12 cellular contexts compared by ENCODE assay signal in genomic region chr2:38652431-38653273, GRCh38. TPM values are rescaled to one million over a fixed set of nuclear protein-coding genes. Genes with fewer than 3 reads are reported as not detected.
DNase-seq lines count a peak whose midpoint lies in the region; ATAC-seq, FAIRE-seq and TF ChIP-seq lines count a peak whose summit lies in the region.
"Had no signal": no experiment of that assay in that cellular context is flagged by ENCODE, and none has a peak within 500 bp of the region (broad histone marks: within the 10 kb centered on the region; RNA-seq: fewer than 3 reads in every experiment).

No MANE protein-coding gene starts in this region.

- H2AFZ ChIP-seq in GM12878 (ENCODE audit: control insufficient read depth, low read depth, low read length): no peak overlapping the region

- POLR2A ChIA-PET in GM12878 (lab: Charles Lee): interaction anchor here (0.6 to 2.7 kb wide), 11 partner anchors 12 to 468 kb away, joined by 3 to 20 read pairs (median 6); partner anchors contain the start of genes GALM, SOS1 and SRSF7

- no peaks in the 10 kb centered on the region for H3K9me3 ChIP-seq in GM12878 (replicated peaks; ENCODE audit: control insufficient read depth, insufficient read depth, low read length)

- WGBS in GM12878 (ENCODE audit: insufficient coverage, insufficient replicate concordance, low lambda C conversion rate, missing lambda C conversion rate): 40% methylated on average over 5 of the region's 6 CpGs

- H3K4me1 Mint-ChIP-seq in stimulated activated naive CD8-positive, alpha-beta T cell treated with anti-CD3 and anti-CD28 coated beads, Interleukin-15, Interleukin-2, amounts not matched to agents 100 ng/mL and 50 ng/mL, for 24 hours (ENCODE audit: low read depth): peaks cover 66% of the 10 kb centered on the region

- no peak for ATAC-seq in stimulated activated naive CD8-positive, alpha-beta T cell treated with anti-CD3 and anti-CD28 coated beads, Interleukin-15, Interleukin-2, amounts not matched to agents 100 U/mL and 50 U/mL, for 24 hours
- ATAC-seq in GM12878 (peak; percentile 18; the same call in 2 of the 3 replicates), HG03520 (IDR thresholded peaks at IDR 0.05; ENCODE audit: unreplicated experiment) (no peak)
- ATAC-seq: foreskin keratinocyte had no signal

- no peak for FAIRE-seq in GM12878 (lab: Jason Lieb, UNC)
- FAIRE-seq: colon had no signal

- no peaks in the 10 kb centered on the region for H4K20me1 ChIP-seq in GM12878 (ENCODE audit: control insufficient read depth, insufficient read depth)

- CTCF ChIA-PET in GM12878 (lab: Yijun Ruan, JAX): interaction anchor here (0.8 to 1.8 kb wide), 11 partner anchors 13 to 71 kb away, joined by 3 to 7 read pairs (median 3); partner anchors contain the start of gene GALM

- H3K27me3 ChIP-seq in GM12878 (replicated peaks in 1 of 2; ENCODE audit: control insufficient read depth in 2 of 2, insufficient read depth in 2 of 2, low read length in 1 of 2) (no peaks in the 10 kb centered on the region), dorsolateral prefrontal cortex (no peaks in the 10 kb centered on the region)

- H3K4me3 ChIP-seq in GM12878 (no peak overlapping the region), dorsolateral prefrontal cortex (no peak overlapping the region)

- H3K36me3 Mint-ChIP-seq in stimulated activated naive CD8-positive, alpha-beta T cell treated with anti-CD3 and anti-CD28 coated beads, Interleukin-15, Interleukin-2, amounts not matched to agents 100 ng/mL and 50 ng/mL, for 24 hours (ENCODE audit: low read depth): no peaks in the 10 kb centered on the region

- no peaks in the 10 kb centered on the region for H3K36me3 ChIP-seq in GM12878 (ENCODE audit: control insufficient read depth in 2 of 2, insufficient read depth in 2 of 2, low read length in 1 of 2)

- no peaks in the 10 kb centered on the region for H3K9me3 Mint-ChIP-seq in stimulated activated naive CD8-positive, alpha-beta T cell treated with anti-CD3 and anti-CD28 coated beads, Interleukin-15, Interleukin-2, amounts not matched to agents 100 ng/mL and 50 ng/mL, for 24 hours

- H3K27me3 Mint-ChIP-seq in stimulated activated naive CD8-positive, alpha-beta T cell treated with anti-CD3 and anti-CD28 coated beads, Interleukin-15, Interleukin-2, amounts not matched to agents 100 ng/mL and 50 ng/mL, for 24 hours: no peaks in the 10 kb centered on the region

- in situ Hi-C loops in GM12878 (cut with MboI): no loop called here

- no peak overlapping the region for H3K9ac ChIP-seq in GM12878 (ENCODE audit: control insufficient read depth, insufficient read depth, low read length)

- no peak for TF ChIP-seq POLR2A in GM12878 (IDR thresholded peaks at IDR 0.05; ENCODE audit: low read depth, low read length)

- no peak overlapping the region for H3K27ac ChIP-seq in GM12878 (ENCODE audit: control insufficient read depth, insufficient read depth)
- no peak overlapping the region for H3K27ac ChIP-seq in dorsolateral prefrontal cortex
- H3K27ac ChIP-seq: foreskin keratinocyte had no signal

- no peak for DNase-seq in stimulated activated naive CD8-positive, alpha-beta T cell treated with anti-CD3 and anti-CD28 coated beads, Interleukin-15, Interleukin-2, amounts not matched to agents 100 U/mL and 50 U/mL, for 24 hours
- DNase-seq in NOMO-1 treated with DMSO at 0.1 percent for 48 hours (lab: John Stamatoyannopoulos, UW; ENCODE audit: unreplicated experiment): peak; percentile 73
- no peak for DNase-seq in GM12878 (ENCODE audit: low read depth, low spot score)
- no peak for DNase-seq in NCI-H69 (lab: John Stamatoyannopoulos, UW)
- no peak for DNase-seq in dorsolateral prefrontal cortex
- DNase-seq in cerebellum (ENCODE audit: low spot score): no peak
- DNase-seq: COR-L47, NCI-H2107 had no signal

- SMC1A ChIA-PET in GM12878 (lab: Charles Lee; ENCODE audit: uncharacterized antibody, unreplicated experiment): interaction anchor here (0.9 to 2.8 kb wide), 16 partner anchors 9 to 71 kb away, joined by 3 to 17 read pairs (median 4); partner anchors contain the start of genes GALM and HNRNPLL

- RAD21 ChIA-PET in GM12878 (lab: Charles Lee; ENCODE audit: unreplicated experiment): interaction anchor here (0.6 to 2.8 kb wide), 13 partner anchors 10 to 71 kb away, joined by 3 to 20 read pairs (median 5); partner anchors contain the start of gene GALM

- H3K4me2 ChIP-seq in GM12878 (ENCODE audit: control insufficient read depth, insufficient read depth): peak overlapping the region; percentile 31

- peak overlapping the region; percentile 63 for H3K4me3 Mint-ChIP-seq in stimulated activated naive CD8-positive, alpha-beta T cell treated with anti-CD3 and anti-CD28 coated beads, Interleukin-15, Interleukin-2, amounts not matched to agents 100 ng/mL and 50 ng/mL, for 24 hours

- peak overlapping the region; percentile 84 for H3K27ac Mint-ChIP-seq in stimulated activated naive CD8-positive, alpha-beta T cell treated with anti-CD3 and anti-CD28 coated beads, Interleukin-15, Interleukin-2, amounts not matched to agents 100 ng/mL and 50 ng/mL, for 24 hours

- no peak for TF ChIP-seq CTCF in GM12878 (IDR thresholded peaks at IDR 0.05 in 2 of 3, conservative IDR thresholded peaks at IDR 0.05 in 1 of 3; ENCODE audit: control insufficient read depth in 2 of 3, extremely low read depth in 1 of 3, insufficient read depth in 1 of 3, low read depth in 3 of 3, low read length in 3 of 3)
- no peak for TF ChIP-seq CTCF in dorsolateral prefrontal cortex (IDR thresholded peaks at IDR 0.05 in 54 of 56, conservative IDR thresholded peaks at IDR 0.05 in 2 of 56; ENCODE audit: low read depth in 1 of 56, partially characterized antibody in 56 of 56)

- TF ChIP-seq EP300 in GM12878 (IDR thresholded peaks at IDR 0.05; ENCODE audit: borderline replicate concordance in 1 of 2, control insufficient read depth in 1 of 2, low read depth in 2 of 2, low read length in 2 of 2): no peak

- TF ChIP-seq RAD21 in GM12878 (IDR thresholded peaks at IDR 0.05; ENCODE audit: insufficient read depth, low read depth, low read length): no peak

- no peaks in the 10 kb centered on the region for H3K79me2 ChIP-seq in GM12878 (ENCODE audit: control insufficient read depth, insufficient read depth, low read length)

- no TSS peak for BruUV-seq in GM12878 (replicated peaks; lab: Mats Ljungman, UMichigan)

- peaks cover 21% of the 10 kb centered on the region for H3K4me1 ChIP-seq in GM12878 (ENCODE audit: control insufficient read depth, insufficient read depth, low read length)
- H3K4me1 ChIP-seq: foreskin keratinocyte had no signal

- intact Hi-C loops in GM12878 (cut with micrococcal nuclease; ENCODE audit: unreplicated experiment): loop anchor here (5.0 kb wide), 1 partner anchor 45 kb away; no protein-coding TSS in a partner anchor
- intact Hi-C loops in dorsolateral prefrontal cortex (cut with DNase I): no loop called here

TF ChIP-seq in GM12878, 131 proteins besides CTCF, POLR2A, EP300 and RAD21 (continues in another document):
- TF ChIP-seq IKZF1 (conservative IDR thresholded peaks at IDR 0.05) (peak; percentile 33; the same call in 1 of the 2 replicates), DPF2 (IDR thresholded peaks at IDR 0.05) (0 out of 2 replicates have a peak, but pooled peaks have one; percentile 12), ZSCAN29 (IDR thresholded peaks at IDR 0.05) (no peak), NFIC (IDR thresholded peaks at IDR 0.05; ENCODE audit: low read depth, low read length) (0 out of 2 replicates have a peak, but pooled peaks have one; percentile 19), MXI1 (IDR thresholded peaks at IDR 0.05; ENCODE audit: low read depth, low read length) (no peak), JUNB (IDR thresholded peaks at IDR 0.05) (no peak)

RNA-seq across cellular contexts. Expression of gene GALM, which starts 13.3 kb away (rescaled TPM):
- 17.5 and 23.2 TPM in 2 replicates for total RNA-seq in GM12878 (2013; cell fraction: nucleolus; rRNA removed)
- total RNA-seq in GM12878 (2014; rRNA removed) (1.1 and 1.6 TPM in 2 replicates), GM12878 (2014; rRNA removed; fragmentation: Illumina TruSeq; extraction: Trizol) (0.83 and 1.1 TPM in 2 replicates), GM12878 (2021) (1.1 and 1.8 TPM in 2 replicates), dorsolateral prefrontal cortex (10 to 100 TPM in 3 of 120 experiments, 1 to 10 TPM in 117; 2.0 to 13.3 (median 4.5) TPM), cerebellum (8.4 TPM)
- 7.8 TPM for polyA plus RNA-seq in GM12878 (2011; ENCODE audit: low read depth)
- polyA plus RNA-seq in GM12878 (2011; rRNA removed) (1.7 and 1.9 TPM in 2 replicates), GM12878 (2014; fragmentation: Illumina TruSeq; extraction: Trizol) (0.74 and 1.4 TPM in 2 replicates), GM12878 (2014; fragmentation: Nextera tagmentation; extraction: Ambion mirVana) (1 to 10 TPM; 1.5 to 1.7 TPM), GM12878 (2014; rRNA removed) (1.1 and 2.0 TPM in 2 replicates), GM12878 (2016; fragmentation: Nextera tagmentation; extraction: Ambion mirVana) (1 to 10 TPM; 3.9 to 4.0 TPM)
- 1.3 and 1.4 TPM in 2 replicates for polyA plus RNA-seq in GM12878 (2011; cell fraction: cytosol; rRNA removed)
- 0.34 and 0.66 TPM in 2 replicates for polyA plus RNA-seq in GM12878 (2011; cell fraction: nucleus; rRNA removed)
- 4.3 and 8.5 TPM in 2 replicates for polyA plus RNA-seq in GM12878 (2012)
- 1.4 and 2.0 TPM in 2 replicates for polyA minus RNA-seq in GM12878 (2011; rRNA and poly(A)+ RNA removed)
- polyA minus RNA-seq in GM12878 (2011; cell fraction: cytosol; rRNA and poly(A)+ RNA removed): 0.94 TPM in 1 of 2 replicates, not detected in the other
- 1.1 TPM in 2 replicates for polyA minus RNA-seq in GM12878 (2011; cell fraction: nucleus; rRNA and poly(A)+ RNA removed)

RNA-seq across cellular contexts. Expression of gene HNRNPLL, which starts 49.9 kb away (rescaled TPM):
- total RNA-seq in GM12878 (2013; cell fraction: nucleolus; rRNA removed): 81.6 and 94.0 TPM in 2 replicates
- 3.1 and 3.5 TPM in 2 replicates for total RNA-seq in GM12878 (2014; rRNA removed)
- 2.4 and 2.7 TPM in 2 replicates for total RNA-seq in GM12878 (2014; rRNA removed; fragmentation: Illumina TruSeq; extraction: Trizol)
- total RNA-seq in GM12878 (2021): 3.2 and 4.0 TPM in 2 replicates
- 10.1 TPM for polyA plus RNA-seq in GM12878 (2011; ENCODE audit: low read depth)
- polyA plus RNA-seq in GM12878 (2011; rRNA removed): 27.1 and 43.6 TPM in 2 replicates
- polyA plus RNA-seq in GM12878 (2011; cell fraction: cytosol; rRNA removed): 8.7 and 10.7 TPM in 2 replicates
- 15.3 and 18.0 TPM in 2 replicates for polyA plus RNA-seq in GM12878 (2011; cell fraction: nucleus; rRNA removed)
- 10.2 and 15.8 TPM in 2 replicates for polyA plus RNA-seq in GM12878 (2012)
- polyA plus RNA-seq in GM12878 (2014; fragmentation: Illumina TruSeq; extraction: Trizol): 2.0 and 2.9 TPM in 2 replicates
- 1 to 10 TPM in 1 of 2 experiments, under 1 TPM in 1; 0.98 to 1.5 TPM for polyA plus RNA-seq in GM12878 (2014; fragmentation: Nextera tagmentation; extraction: Ambion mirVana)
- 1.8 and 3.2 TPM in 2 replicates for polyA plus RNA-seq in GM12878 (2014; rRNA removed)
- 10 to 100 TPM in 1 of 2 experiments, 1 to 10 TPM in 1; 8.3 to 10.5 TPM for polyA plus RNA-seq in GM12878 (2016; fragmentation: Nextera tagmentation; extraction: Ambion mirVana)
- 14.0 and 19.8 TPM in 2 replicates for polyA minus RNA-seq in GM12878 (2011; rRNA and poly(A)+ RNA removed)
- polyA minus RNA-seq in GM12878 (2011; cell fraction: cytosol; rRNA and poly(A)+ RNA removed): 7.9 and 10.4 TPM in 2 replicates
- polyA minus RNA-seq in GM12878 (2011; cell fraction: nucleus; rRNA and poly(A)+ RNA removed): 19.5 and 24.5 TPM in 2 replicates
- 10 to 100 TPM; 43.5 to 94.0 (median 69.3) TPM for total RNA-seq in dorsolateral prefrontal cortex
- 102 TPM for total RNA-seq in cerebellum
